Comparison of ENCODE assay signal across 8 cellular contexts in genomic region chr5:72166070-72166979, GRCh38. TPM values are rescaled to one million over a fixed set of nuclear protein-coding genes. Genes with fewer than 3 reads are reported as not detected.
DNase-seq lines count a peak whose midpoint lies in the region; ATAC-seq, FAIRE-seq and TF ChIP-seq lines count a peak whose summit lies in the region.

No MANE protein-coding gene starts in this region.

- TF ChIP-seq CTCF in RWPE1 (conservative IDR thresholded peaks at IDR 0.05; ENCODE audit: low read depth) (no peak), fibroblast of mammary gland (conservative IDR thresholded peaks at IDR 0.05; ENCODE audit: control insufficient read depth, insufficient read depth, low read depth, low read length) (no peak), pancreas (IDR thresholded peaks at IDR 0.05) (no peak), CD14-positive monocyte (IDR thresholded peaks at IDR 0.05) (no peak)

- H3K4me3 ChIP-seq in H7 (ENCODE audit: insufficient read depth, low read depth, low read length) (no peak overlapping the region), fibroblast of mammary gland (ENCODE audit: control insufficient read depth, low read depth, low read length) (no peak overlapping the region), pancreas (no peak overlapping the region)

- peaks cover 35 to 76% of the 10 kb centered on the region in 2 donors for H3K27me3 Mint-ChIP-seq in effector memory CD8-positive, alpha-beta T cell
- peaks cover 14 to 42% (median 19%) of the 10 kb centered on the region in 3 donors for H3K27me3 Mint-ChIP-seq in CD14-positive monocyte (ENCODE audit: low read depth in 3 of 3)

- H3K4me1 ChIP-seq in pancreas: no peaks in the 10 kb centered on the region

- WGBS in pancreas, 2 donors: 60% methylated on average over 15 of the region's 15 CpGs

- no peaks in the 10 kb centered on the region for H3K36me3 ChIP-seq in H7 (replicated peaks; ENCODE audit: control insufficient read depth, insufficient read depth, low read length)
- no peaks in the 10 kb centered on the region for H3K36me3 ChIP-seq in pancreas

- no peak overlapping the region for H3K27ac Mint-ChIP-seq in effector memory CD8-positive, alpha-beta T cell
- no peak overlapping the region for H3K27ac Mint-ChIP-seq in CD14-positive monocyte

- no peaks in the 10 kb centered on the region for H3K9me3 Mint-ChIP-seq in effector memory CD8-positive, alpha-beta T cell
- H3K9me3 Mint-ChIP-seq in CD14-positive monocyte: peaks cover 0 to 1% (median 0%) of the 10 kb centered on the region in 7 donors

- no peak for FAIRE-seq in pancreas (lab: Jason Lieb, UNC)

- H3K36me3 Mint-ChIP-seq in effector memory CD8-positive, alpha-beta T cell (ENCODE audit: insufficient read depth): no peaks in the 10 kb centered on the region
- H3K36me3 Mint-ChIP-seq in CD14-positive monocyte: no peaks in the 10 kb centered on the region

- intact Hi-C loops in pancreas (cut with DNase I) (no loop called here), CD14-positive monocyte (cut with micrococcal nuclease) (no loop called here)

- H3K4me1 Mint-ChIP-seq in effector memory CD8-positive, alpha-beta T cell (ENCODE audit: low read depth in 2 of 2): no peaks in the 10 kb centered on the region
- peaks cover 3% of the 10 kb centered on the region for H3K4me1 Mint-ChIP-seq in CD14-positive monocyte

- CTCF ChIA-PET in RWPE1 (lab: Yijun Ruan, JAX): interaction anchor here (0.5 to 1.5 kb wide), 6 partner anchors 9 to 800 kb away, joined by 3 to 7 read pairs (median 3); no protein-coding TSS in a partner anchor

- DNase-seq in H7: peak; percentile 33
- DNase-seq in RWPE1 (ENCODE audit: low spot score): peak; percentile 70
- DNase-seq in fibroblast of mammary gland (ENCODE audit: low read depth): peak; percentile 79
- no peak for DNase-seq in pancreas
- DNase-seq in effector memory CD8-positive, alpha-beta T cell: no peak
- DNase-seq in CD14-positive monocyte (ENCODE audit: low spot score): no peak

- ATAC-seq in pancreas (peak in 3 of 4 donors; percentile 36 to 79 (median 64)), GM18511 (IDR thresholded peaks at IDR 0.05; ENCODE audit: unreplicated experiment) (no peak), GM21381 (IDR thresholded peaks at IDR 0.05; ENCODE audit: unreplicated experiment) (no peak)
- ATAC-seq in effector memory CD8-positive, alpha-beta T cell (replicated peaks): no peak

- H3K27me3 ChIP-seq in H7 (ENCODE audit: control insufficient read depth, insufficient read depth, low read length) (no peaks in the 10 kb centered on the region), pancreas (no peaks in the 10 kb centered on the region)

- H3K4me3 Mint-ChIP-seq in effector memory CD8-positive, alpha-beta T cell: no peak overlapping the region
- H3K4me3 Mint-ChIP-seq in CD14-positive monocyte: peak overlapping the region in 1 of 2 donors; percentile 18

- peak overlapping the region; percentile 91 for H3K27ac ChIP-seq in RWPE1
- H3K27ac ChIP-seq in pancreas: no peak overlapping the region

- POLR2A ChIA-PET in RWPE1 (lab: Yijun Ruan, JAX; ENCODE audit: low non-redundant PET): interaction anchor here (0.6 kb wide), 1 partner anchor 132 kb away, joined by 4 read pairs; no protein-coding TSS in a partner anchor

- H3K9me3 ChIP-seq in pancreas: no peaks in the 10 kb centered on the region

RNA-seq across cellular contexts. Expression of gene MAP1B, which starts 59.0 kb away (rescaled TPM):
- 31.1 and 41.4 TPM in 2 replicates for total RNA-seq in H7 (2014; rRNA removed; shearing (Covaris generic))
- 10 to 100 TPM in 3 of 6 donors, 1 to 10 TPM in 3; 2.4 to 16.8 (median 9.7) TPM for total RNA-seq in pancreas
- polyA plus RNA-seq in pancreas: 1 to 10 TPM; 2.7 to 5.5 TPM
- polyA plus RNA-seq in CD14-positive monocyte: under 1 TPM in 1 of 2 donors, not detected in 1; 0.02 TPM

Comparison
In these comparisons a context has a peak if more than half of its experiments do, and no peak if none do; other contexts are left out.
1. DNase-seq: peak in H7 (single experiment), RWPE1 (single experiment) and fibroblast of mammary gland (single experiment); none in pancreas (0 of 6), effector memory CD8-positive, alpha-beta T cell (0 of 3) and CD14-positive monocyte (single experiment).
2. ATAC-seq: peak in pancreas (3 of 4); none in effector memory CD8-positive, alpha-beta T cell (single experiment), GM18511 (single experiment) and GM21381 (single experiment).